12 cellular contexts compared by ENCODE assay signal in genomic region chrX:40867352-40867751, GRCh38.
DNase-seq lines count a peak whose midpoint lies in the region; TF ChIP-seq lines count a peak whose summit lies in the region.
"Had no signal": no experiment of that assay in that cellular context is flagged by ENCODE, and none has a peak within 500 bp of the region (broad histone marks: within the 10 kb centered on the region; RNA-seq: fewer than 3 reads in every experiment).

No MANE protein-coding gene starts in this region.

- peaks cover 42% of the 10 kb centered on the region for H3K9me3 Mint-ChIP-seq in mesothelial cell of epicardium
- peaks cover 52% of the 10 kb centered on the region for H3K9me3 Mint-ChIP-seq in endodermal cell

- no peak overlapping the region for H3K4me3 Mint-ChIP-seq in mesothelial cell of epicardium
- no peak overlapping the region for H3K4me3 Mint-ChIP-seq in endodermal cell
- H3K4me3 Mint-ChIP-seq: CD14-positive monocyte, IgD-negative memory B cell had no signal

- no peak overlapping the region for H3K27ac ChIP-seq in endodermal cell (ENCODE audit: low read depth, low read length)

- H3K9me3 ChIP-seq in MG63 (no peaks in the 10 kb centered on the region), endodermal cell (ENCODE audit: control insufficient read depth, low read length) (peaks cover 11% of the 10 kb centered on the region)

- peaks cover 21% of the 10 kb centered on the region for H3K4me1 Mint-ChIP-seq in mesothelial cell of epicardium
- H3K4me1 Mint-ChIP-seq in endodermal cell = no peaks in the 10 kb centered on the region
- H3K4me1 Mint-ChIP-seq: CD14-positive monocyte had no signal

- H3K36me3 ChIP-seq in MG63 (no peaks in the 10 kb centered on the region), endodermal cell (ENCODE audit: control insufficient read depth, insufficient read depth, low read length) (no peaks in the 10 kb centered on the region)

- H3K27me3 Mint-ChIP-seq in mesothelial cell of epicardium (ENCODE audit: low read depth) (no peaks in the 10 kb centered on the region), endodermal cell (ENCODE audit: insufficient read depth) (no peaks in the 10 kb centered on the region)

- H3K27ac Mint-ChIP-seq in mesothelial cell of epicardium = peak overlapping the region; percentile 81
- H3K27ac Mint-ChIP-seq in endodermal cell = no peak overlapping the region
- H3K27ac Mint-ChIP-seq: CD14-positive monocyte, IgD-negative memory B cell had no signal

- no peak overlapping the region for H3K9ac ChIP-seq in endodermal cell (ENCODE audit: extremely low read depth, low read length, poor library complexity, severe bottlenecking)

- DNase-seq in AG20443 (ENCODE audit: low spot score) (peak; percentile 15), MG63 (peak; percentile 8), dermis microvascular lymphatic vessel endothelial cell (ENCODE audit: low read depth in 2 of 2) (peak; percentile 72 to 87), mesothelial cell of epicardium (ENCODE audit: low spot score in 2 of 2, unreplicated experiment in 2 of 2) (no peak), NCI-H524 (lab: John Stamatoyannopoulos, UW) (no peak), endodermal cell (no peak), germinal center (ENCODE audit: low spot score) (no peak), retina (no peak)
- DNase-seq: glutamatergic neuron had no signal

- WGBS in endodermal cell (ENCODE audit: insufficient coverage in 1 of 2, insufficient read length in 1 of 2), 2 experiments = 80% methylated on average over 1 of the region's 1 CpG; no CpG with 5 or more reads in 1 of the 2 experiments

- H3K36me3 Mint-ChIP-seq in mesothelial cell of epicardium (peaks cover 4% of the 10 kb centered on the region), endodermal cell (ENCODE audit: low read depth) (peaks cover 5% of the 10 kb centered on the region)
- H3K36me3 Mint-ChIP-seq: CD14-positive monocyte had no signal

- TF ChIP-seq CTCF in mesothelial cell of epicardium (IDR thresholded peaks at IDR 0.05; ENCODE audit: unreplicated experiment) (no peak), endodermal cell (conservative IDR thresholded peaks at IDR 0.05) (no peak)

- H3K27me3 ChIP-seq in MG63 (no peaks in the 10 kb centered on the region), endodermal cell (ENCODE audit: control insufficient read depth, insufficient read depth, low read length, poor library complexity, severe bottlenecking) (no peaks in the 10 kb centered on the region)

- H3K4me3 ChIP-seq in MG63 = no peak overlapping the region
- no peak overlapping the region for H3K4me3 ChIP-seq in endodermal cell (ENCODE audit: low read length)
- H3K4me3 ChIP-seq: GM12878 had no signal

- H3K4me1 ChIP-seq in endodermal cell (ENCODE audit: control insufficient read depth, insufficient read depth, low read length) = no peaks in the 10 kb centered on the region

Comparison
In these comparisons a context has a peak if more than half of its experiments do, and no peak if none do; other contexts are left out.
1. DNase-seq: peak in AG20443 (single experiment), MG63 (single experiment) and dermis microvascular lymphatic vessel endothelial cell (2 of 2); none in mesothelial cell of epicardium (0 of 2), NCI-H524 (0 of 2), endodermal cell (single experiment), germinal center (single experiment) and retina (single experiment).